ENCODE assay signal across 16 cellular contexts in genomic region chr2:127428057-127428814, GRCh38. TPM values are rescaled to one million over a fixed set of nuclear protein-coding genes. Genes with fewer than 3 reads are reported as not detected.
DNase-seq lines count a peak whose midpoint lies in the region; ATAC-seq and TF ChIP-seq lines count a peak whose summit lies in the region.
"Had no signal": no experiment of that assay in that cellular context is flagged by ENCODE, and none has a peak within 500 bp of the region (broad histone marks: within the 10 kb centered on the region; RNA-seq: fewer than 3 reads in every experiment).

No MANE protein-coding gene starts in this region.

- H3K4me1 ChIP-seq in right atrium auricular region: peaks cover 0 to 6% of the 10 kb centered on the region in 2 donors
- peaks cover 8% of the 10 kb centered on the region for H3K4me1 ChIP-seq in vagina
- H3K4me1 ChIP-seq: Caco-2 had no signal

- H3K36me3 ChIP-seq in right atrium auricular region (no peaks in the 10 kb centered on the region), vagina (no peaks in the 10 kb centered on the region)

- WGBS in lower leg skin, 2 donors: 93% methylated on average over 30 to 35 of the region's 36 CpGs

- H3K4me3 Mint-ChIP-seq in osteocyte (ENCODE audit: unreplicated experiment): no peak overlapping the region
- H3K4me3 Mint-ChIP-seq: CD8-positive, alpha-beta memory T cell; GM23338 had no signal

- TF ChIP-seq POLR2A in lower leg skin (IDR thresholded peaks at IDR 0.05) (no peak), vagina (IDR thresholded peaks at IDR 0.05) (no peak)

- H3K27ac ChIP-seq in right atrium auricular region: no peak overlapping the region
- no peak overlapping the region for H3K27ac ChIP-seq in vagina
- H3K27ac ChIP-seq: BLaER1, HL-60 had no signal

- TF ChIP-seq CTCF in right atrium auricular region (IDR thresholded peaks at IDR 0.05) (no peak), lower leg skin (IDR thresholded peaks at IDR 0.05) (no peak), osteocyte (IDR thresholded peaks at IDR 0.05) (no peak), vagina (IDR thresholded peaks at IDR 0.05) (no peak)

- no peaks in the 10 kb centered on the region for H3K27me3 Mint-ChIP-seq in osteocyte (ENCODE audit: unreplicated experiment)

- H3K27ac Mint-ChIP-seq in osteocyte (ENCODE audit: unreplicated experiment): no peak overlapping the region
- H3K27ac Mint-ChIP-seq: CD8-positive, alpha-beta memory T cell; GM23338 had no signal

- no peak for ATAC-seq in Right ventricle myocardium inferior
- ATAC-seq: GM23338 had no signal

- intact Hi-C loops in Right ventricle myocardium inferior (cut with DNase I): no loop called here
- intact Hi-C loops in lower leg skin (cut with DNase I; ENCODE audit: low total_unique reads): no loop called here
- intact Hi-C loops in vagina (cut with DNase I): no loop called here

- no peaks in the 10 kb centered on the region for H3K9me3 Mint-ChIP-seq in osteocyte (ENCODE audit: unreplicated experiment)
- H3K9me3 Mint-ChIP-seq: CD8-positive, alpha-beta memory T cell; GM23338 had no signal

- no peaks in the 10 kb centered on the region for H3K9me3 ChIP-seq in right atrium auricular region
- H3K9me3 ChIP-seq in vagina: no peaks in the 10 kb centered on the region
- H3K9me3 ChIP-seq: BLaER1, Caco-2 had no signal

- H3K4me1 Mint-ChIP-seq in osteocyte (ENCODE audit: unreplicated experiment): peaks cover 27% of the 10 kb centered on the region

- no peaks in the 10 kb centered on the region for H3K36me3 Mint-ChIP-seq in osteocyte (ENCODE audit: unreplicated experiment)

- no peak overlapping the region for H3K4me3 ChIP-seq in right atrium auricular region
- H3K4me3 ChIP-seq in lower leg skin (ENCODE audit: low read depth, poor library complexity, severe bottlenecking): no peak overlapping the region
- no peak overlapping the region for H3K4me3 ChIP-seq in vagina
- H3K4me3 ChIP-seq: BLaER1, GM23338 had no signal

- H3K27me3 ChIP-seq in right atrium auricular region: peaks cover 0 to 5% of the 10 kb centered on the region in 2 donors
- H3K27me3 ChIP-seq in vagina: no peaks in the 10 kb centered on the region

- DNase-seq in right atrium auricular region (ENCODE audit: low spot score) (peak; percentile 32), Right ventricle myocardium inferior (ENCODE audit: missing footprints) (no peak), lower leg skin (ENCODE audit: low spot score in 2 of 2) (peak; percentile 7 to 78), osteocyte (ENCODE audit: extremely low spot score, unreplicated experiment) (peak; percentile 76), amygdala (lab: John Stamatoyannopoulos, UW) (no peak), vagina (ENCODE audit: extremely low spot score in 2 of 2) (no peak)
- no peak for DNase-seq in activated T-cell treated with anti-CD3 and anti-CD28 coated beads, Interleukin-2, amount 50 U/mL, for 48 hours
- DNase-seq: AML-193; Caco-2; CD8-positive, alpha-beta memory T cell; DND-41; GDM1; H7 had no signal

RNA-seq across cellular contexts. Expression of gene PROC, which starts 10.0 kb away (rescaled TPM):
- total RNA-seq in right atrium auricular region: not detected
- total RNA-seq in Right ventricle myocardium inferior: not detected
- not detected for total RNA-seq in lower leg skin
- total RNA-seq in osteocyte: 1.6 and 2.5 TPM in 2 replicates
- total RNA-seq in vagina: not detected

RNA-seq across cellular contexts. Expression of gene MAP3K2, which starts 40.5 kb away (rescaled TPM):
- 10 to 100 TPM; 20.5 to 20.8 TPM for total RNA-seq in right atrium auricular region
- 23.4 TPM for total RNA-seq in Right ventricle myocardium inferior
- total RNA-seq in lower leg skin: 10 to 100 TPM; 58.9 to 68.5 (median 63.0) TPM
- 60.9 and 63.9 TPM in 2 replicates for total RNA-seq in osteocyte
- total RNA-seq in vagina: 36.6 TPM

Comparison
In these comparisons a context has a peak if more than half of its experiments do, and no peak if none do; other contexts are left out.
1. DNase-seq: peak in right atrium auricular region (single experiment), lower leg skin (2 of 2) and osteocyte (single experiment); none in Right ventricle myocardium inferior (single experiment), activated T-cell treated with anti-CD3 and anti-CD28 coated beads, Interleukin-2, amount 50 U/mL, for 48 hours (0 of 2), amygdala (0 of 56) and vagina (0 of 2).